ENCODE assay signal across 7 cellular contexts in the genomic region with DNA sequence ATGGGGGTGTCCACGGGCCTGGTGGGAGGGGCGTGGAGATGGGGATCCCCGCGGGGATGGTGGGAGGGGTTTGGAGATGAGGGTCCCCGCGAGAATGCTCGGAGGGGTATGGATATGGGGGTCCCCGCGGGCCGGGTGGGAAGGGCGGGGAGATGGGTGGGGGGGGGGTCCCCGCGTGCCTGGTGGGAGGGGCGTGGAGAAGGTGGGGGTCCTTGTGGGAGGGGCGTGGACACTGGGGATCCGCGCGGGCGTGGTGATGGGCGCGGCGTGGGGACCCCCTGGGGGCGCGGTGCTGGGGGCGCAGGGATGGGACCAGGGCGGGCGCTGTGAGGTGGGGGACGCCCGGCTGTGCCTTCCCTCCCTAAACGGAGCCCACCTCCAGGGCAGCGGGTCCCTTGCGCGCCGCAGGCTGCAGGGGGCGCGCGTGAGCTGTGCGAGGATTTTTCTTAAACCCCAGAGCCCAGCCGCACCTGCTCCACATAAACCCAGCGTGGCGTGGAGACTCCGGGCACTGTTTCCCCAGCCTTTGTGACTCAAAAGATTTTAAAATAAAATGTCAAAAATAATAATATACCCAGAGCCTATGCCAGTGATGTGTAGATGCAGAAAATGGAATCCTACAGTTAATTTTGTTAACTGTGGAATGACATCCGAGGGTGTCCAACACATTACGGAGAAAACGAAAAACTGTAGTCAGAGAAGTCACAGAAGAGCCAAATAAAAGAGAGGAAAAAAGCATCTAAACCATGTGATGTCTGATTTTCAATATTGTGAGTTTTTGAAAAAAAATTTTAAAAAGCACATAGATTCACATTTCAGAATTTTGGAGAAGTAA. TPM values are rescaled to one million over a fixed set of nuclear protein-coding genes. Genes with fewer than 3 reads are reported as not detected.
A peak's percentile ranks its signal among the peaks of the same experiment; 100 is the strongest.
DNase-seq lines count a peak whose midpoint lies in the region; ATAC-seq and TF ChIP-seq lines count a peak whose summit lies in the region.

No MANE protein-coding gene starts in this region.

- H3K4me3 ChIP-seq in right lobe of liver: peak overlapping the region; percentile 26 to 52 (median 38)

- DNase-seq in T-helper 9 cell (peak; percentile 93), cerebellar cortex (ENCODE audit: low spot score) (peak; percentile 77), right lobe of liver (peak; percentile 90), NCI-H1436 (lab: John Stamatoyannopoulos, UW) (no peak)
- peak; percentile 87 to 93 (median 89) for DNase-seq in stimulated activated CD4-positive, alpha-beta T cell treated with anti-CD3 and anti-CD28 coated beads, TNF-alpha, amount 100 ng/mL, for 4 hours (ENCODE audit: low read depth in 3 of 3)

- H3K36me3 ChIP-seq in right lobe of liver: no peaks in the 10 kb centered on the region

- no peaks in the 10 kb centered on the region for H3K9me3 ChIP-seq in right lobe of liver

- no peaks in the 10 kb centered on the region for H3K27me3 ChIP-seq in right lobe of liver

- intact Hi-C loops in right lobe of liver (cut with DNase I): loop anchor here in 1 of 2 donors (10.0 kb wide), 1 partner anchor 121 kb away; no protein-coding TSS in a partner anchor

- TF ChIP-seq POLR2A in right lobe of liver (IDR thresholded peaks at IDR 0.05): no peak

- peak overlapping the region in 1 of 3 donors; percentile 43 for H3K27ac ChIP-seq in right lobe of liver

- H3K4me1 ChIP-seq in right lobe of liver: no peaks in the 10 kb centered on the region

- TF ChIP-seq CTCF in right lobe of liver (IDR thresholded peaks at IDR 0.05): peak; percentile 96 to 98 (median 98)

- ATAC-seq in GM18868 (IDR thresholded peaks at IDR 0.05; ENCODE audit: unreplicated experiment): peak; percentile 50
- peak; percentile 41 for ATAC-seq in HG03108 (IDR thresholded peaks at IDR 0.05; ENCODE audit: unreplicated experiment)
- ATAC-seq in right lobe of liver: peak; percentile 50 to 55 (median 54)

- WGBS in right lobe of liver (ENCODE audit: insufficient coverage, low coverage, low lambda C conversion rate, missing lambda C conversion rate): 8% methylated on average over 17 of the region's 45 CpGs

RNA-seq across cellular contexts. Expression of gene ASMTL, which starts 1.5 kb away (rescaled TPM):
- total RNA-seq in right lobe of liver: 10 to 100 TPM; 12.5 to 27.3 (median 18.6) TPM
